ENCODE assay signal across 8 cellular contexts in the genomic region with DNA sequence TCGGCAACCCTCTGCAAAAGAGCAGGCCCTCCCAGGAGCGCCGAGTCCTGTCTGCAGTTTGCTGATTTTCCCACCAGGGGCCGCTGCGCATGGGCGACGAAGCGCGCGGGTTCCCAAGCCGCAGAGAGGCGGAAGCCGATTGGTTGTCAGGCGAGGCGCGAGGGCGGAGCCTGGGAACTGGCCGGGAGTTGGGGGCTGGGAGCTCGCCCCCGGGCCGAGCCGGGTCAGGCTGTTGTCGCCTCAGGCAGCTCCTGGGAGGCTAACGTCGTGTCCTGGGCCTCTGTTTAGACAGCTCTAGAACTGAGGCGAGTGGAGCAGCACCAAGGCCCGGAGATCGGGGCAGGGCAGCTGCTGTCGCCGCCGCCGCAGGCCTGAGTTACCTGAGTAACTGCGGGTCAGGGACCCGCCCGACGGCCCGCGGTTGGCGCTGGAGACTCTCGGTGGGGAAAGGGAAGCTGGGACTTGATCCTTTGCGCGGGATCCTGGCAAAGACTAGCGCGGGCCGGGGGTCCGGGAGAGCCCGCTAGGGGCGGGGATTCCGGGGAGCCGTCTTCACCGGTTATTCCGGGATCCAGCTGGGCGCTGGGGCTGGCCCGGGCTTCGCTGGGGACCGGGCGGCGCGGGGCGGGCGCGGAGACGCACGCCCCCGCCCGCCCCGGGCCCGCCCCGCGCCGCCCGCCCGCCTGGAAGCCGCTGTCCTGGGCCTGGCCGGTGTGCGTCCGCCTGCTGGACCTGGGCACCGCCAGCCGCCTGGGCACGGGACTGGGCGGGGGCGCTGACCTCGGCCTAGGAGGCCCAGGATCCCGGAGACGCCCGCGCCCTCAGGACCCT. TPM values are rescaled to one million over a fixed set of nuclear protein-coding genes. Genes with fewer than 3 reads are reported as not detected.
A peak's percentile ranks its signal among the peaks of the same experiment; 100 is the strongest.
DNase-seq lines count a peak whose midpoint lies in the region; ATAC-seq and TF ChIP-seq lines count a peak whose summit lies in the region.

A gene (plus strand): TSS at position 688 of the 831 bp plus-strand sequence. CDS start 607 bp downstream, outside the sequence.

- no peak within 1 kb of the TSS for H2AK5ac ChIP-seq in neuronal stem cell (ENCODE audit: low read depth, low read length)

- peaks cover 2% of the 10 kb centered on the region for H3K79me1 ChIP-seq in neuronal stem cell (ENCODE audit: low read depth, low read length)

- H4K91ac ChIP-seq in neuronal stem cell (ENCODE audit: low read depth, low read length, poor library complexity) = no peak within 1 kb of the TSS

- H3K27me3 ChIP-seq in HAP-1 (ENCODE audit: low read depth) (no peaks in the 10 kb centered on the region), MG63 (no peaks in the 10 kb centered on the region), foreskin keratinocyte (no peaks in the 10 kb centered on the region), neuronal stem cell (ENCODE audit: control insufficient read depth in 3 of 3, insufficient read depth in 3 of 3, low read depth in 1 of 3, low read length in 3 of 3) (peaks cover 0 to 3% (median 0%) of the 10 kb centered on the region in 3 experiments)

- in situ Hi-C loops in HAP-1 (cut with MboI; ENCODE audit: low sequenced_read_pairs) = no loop called here

- H3K9ac ChIP-seq in neuronal stem cell (ENCODE audit: low read depth, low read length, poor library complexity) = peak within 1 kb of the TSS; percentile 85

- DNase-seq in GF-D8 (lab: John Stamatoyannopoulos, UW) (peak; percentile 46), HAP-1 (ENCODE audit: low spot score in 2 of 2) (peak; percentile 81 to 97), MG63 (peak; percentile 85), SIG-M5 treated with dmso at 0.1 percent for 504 hours (lab: John Stamatoyannopoulos, UW; ENCODE audit: unreplicated experiment) (peak; percentile 87), foreskin keratinocyte (peak; percentile 62 to 84), neuronal stem cell (ENCODE audit: low spot score) (peak; percentile 95)
- peak; percentile 98 for DNase-seq in activated gamma-delta T cell treated with anti-CD3 and anti-CD28 coated beads, Interleukin-2, amount 50 U/mL, for 16 hours (ENCODE audit: low read depth)

- WGBS in neuronal stem cell (ENCODE audit: extremely low coverage in 2 of 2, insufficient read length in 2 of 2, insufficient replicate concordance in 1 of 2), 2 donors = no CpG with 5 or more reads among the region's 87 CpGs

- H3K36me3 ChIP-seq in HAP-1 (replicated peaks) (no peaks in the 10 kb centered on the region), MG63 (no peaks in the 10 kb centered on the region), neuronal stem cell (replicated peaks in 1 of 2; ENCODE audit: control insufficient read depth in 2 of 2, insufficient read depth in 2 of 2, low read length in 2 of 2) (no peaks in the 10 kb centered on the region)

- peak within 1 kb of the TSS; percentile 93 for H3K18ac ChIP-seq in neuronal stem cell (ENCODE audit: low read length)

- peak within 1 kb of the TSS; percentile 87 for H3K4me2 ChIP-seq in neuronal stem cell (ENCODE audit: insufficient read depth, low read length, poor library complexity, severe bottlenecking)

- peak within 1 kb of the TSS; percentile 90 for H3K4me3 ChIP-seq in HAP-1
- H3K4me3 ChIP-seq in MG63 = peak within 1 kb of the TSS; percentile 88
- H3K4me3 ChIP-seq in neuronal stem cell (ENCODE audit: low read length in 2 of 2) = peak within 1 kb of the TSS; percentile 89 to 96

- peaks cover 27% of the 10 kb centered on the region for H3K4me1 ChIP-seq in HAP-1
- peaks cover 7% of the 10 kb centered on the region for H3K4me1 ChIP-seq in foreskin keratinocyte
- H3K4me1 ChIP-seq in neuronal stem cell (ENCODE audit: control insufficient read depth in 2 of 2, insufficient read depth in 1 of 2, low read depth in 1 of 2, low read length in 2 of 2) = peaks cover 17 to 21% of the 10 kb centered on the region in 2 donors

- H2AFZ ChIP-seq in neuronal stem cell (ENCODE audit: low read length) = peak within 1 kb of the TSS; percentile 100

- peak within 1 kb of the TSS; percentile 23 for H2BK15ac ChIP-seq in neuronal stem cell (ENCODE audit: low read length)

- no peak within 1 kb of the TSS for H2BK5ac ChIP-seq in neuronal stem cell (ENCODE audit: low read length)

- H2BK12ac ChIP-seq in neuronal stem cell (ENCODE audit: low read length) = no peak within 1 kb of the TSS

- H3K14ac ChIP-seq in neuronal stem cell (ENCODE audit: low read length) = peak within 1 kb of the TSS; percentile 65

- H3K23ac ChIP-seq in neuronal stem cell (ENCODE audit: low read depth, low read length, poor library complexity) = peak within 1 kb of the TSS; percentile 27

- no peak within 1 kb of the TSS for H4K8ac ChIP-seq in neuronal stem cell (ENCODE audit: low read depth, low read length)

- H3K27ac ChIP-seq in foreskin keratinocyte = peak within 1 kb of the TSS; percentile 77
- H3K27ac ChIP-seq in neuronal stem cell (replicated peaks; ENCODE audit: low read length) = peak within 1 kb of the TSS; percentile 83

- H3K4ac ChIP-seq in neuronal stem cell (ENCODE audit: low read length) = no peak within 1 kb of the TSS

- TF ChIP-seq CTCF in foreskin keratinocyte (conservative IDR thresholded peaks at IDR 0.05) = peak; percentile 99
- TF ChIP-seq CTCF in subcutaneous adipose tissue (IDR thresholded peaks at IDR 0.05; ENCODE audit: low read depth) = no peak

- H2BK120ac ChIP-seq in neuronal stem cell (ENCODE audit: low read depth, low read length) = peak within 1 kb of the TSS; percentile 4

- H3K9me3 ChIP-seq in HAP-1 = no peaks in the 10 kb centered on the region
- H3K9me3 ChIP-seq in MG63 = no peaks in the 10 kb centered on the region
- no peaks in the 10 kb centered on the region for H3K9me3 ChIP-seq in neuronal stem cell (replicated peaks in 1 of 2; ENCODE audit: control insufficient read depth in 2 of 2, insufficient read depth in 1 of 2, low read depth in 1 of 2, low read length in 2 of 2)

- peak; percentile 81 for ATAC-seq in foreskin keratinocyte

RNA-seq across cellular contexts. Expression of the gene that starts here (rescaled TPM):
- total RNA-seq in MG63 (2014; rRNA removed; shearing (Covaris generic); ENCODE audit: low replicate concordance) = 13.4 and 16.5 TPM in 2 replicates
- total RNA-seq in foreskin keratinocyte (22.8 and 24.7 TPM in 2 replicates), subcutaneous adipose tissue (10 to 100 TPM; 39.5 to 64.8 (median 43.3) TPM)
- 13.0 and 13.6 TPM in 2 replicates for polyA plus RNA-seq in foreskin keratinocyte
- 14.7 TPM for polyA plus RNA-seq in neuronal stem cell (2013, experiment 1 of 2)
- 15.1 TPM for polyA plus RNA-seq in neuronal stem cell (2013, experiment 2 of 2)

Comparison
In these comparisons a context has a peak if more than half of its experiments do, and no peak if none do; other contexts are left out.
1. Peak in every context shown above with its lines: DNase-seq, ATAC-seq, H3K4me3 ChIP-seq and H3K27ac ChIP-seq.
2. DNase-seq: peak in every context shown above with its lines; median percentile 98 in activated gamma-delta T cell treated with anti-CD3 and anti-CD28 coated beads, Interleukin-2, amount 50 U/mL, for 16 hours; 95 in neuronal stem cell; 89 in HAP-1; 87 in SIG-M5 treated with dmso at 0.1 percent for 504 hours; 85 in MG63; 73 in foreskin keratinocyte; 46 in GF-D8.